ENCODE assay signal across 17 cellular contexts in the genomic region with DNA sequence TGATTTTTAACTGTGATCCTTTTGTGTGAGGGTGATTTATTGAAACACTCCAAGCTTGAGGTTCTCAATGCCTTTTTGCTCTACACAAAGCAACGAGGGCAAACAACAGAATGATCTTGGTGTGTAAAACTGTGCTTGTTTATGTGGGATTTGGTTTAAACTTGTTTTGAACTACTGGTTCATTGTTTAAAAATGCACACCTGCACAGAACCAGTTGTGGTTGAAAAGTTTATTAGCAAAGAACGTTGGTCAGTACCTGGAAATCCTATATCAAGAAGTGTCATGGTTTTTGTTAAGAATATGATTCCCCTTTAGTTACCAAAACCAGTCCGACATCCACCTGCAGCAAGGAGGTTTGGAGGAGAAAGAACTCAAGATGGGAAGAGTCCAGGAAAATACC.
A peak's percentile ranks its signal among the peaks of the same experiment; 100 is the strongest.
DNase-seq lines count a peak whose midpoint lies in the region; ATAC-seq and TF ChIP-seq lines count a peak whose summit lies in the region.
"Had no signal": no experiment of that assay in that cellular context is flagged by ENCODE, and none has a peak within 500 bp of the region (broad histone marks: within the 10 kb centered on the region; RNA-seq: fewer than 3 reads in every experiment).

No MANE protein-coding gene starts in this region.

- H3K27ac ChIP-seq in VCaP (peak overlapping the region; percentile 74), foreskin keratinocyte (no peak overlapping the region)
- H3K27ac ChIP-seq: 22Rv1, BLaER1, C4-2B had no signal

- no peaks in the 10 kb centered on the region for H3K4me1 ChIP-seq in foreskin keratinocyte
- H3K4me1 ChIP-seq: BLaER1, Caco-2, HAP-1 had no signal

- ATAC-seq in foreskin keratinocyte: peak; percentile 47
- ATAC-seq: CD8-positive, alpha-beta T cell had no signal

- no peaks in the 10 kb centered on the region for H3K27me3 ChIP-seq in foreskin keratinocyte
- H3K27me3 ChIP-seq: BLaER1 had no signal

- TF ChIP-seq CTCF in VCaP (conservative IDR thresholded peaks at IDR 0.05) (no peak), foreskin keratinocyte (conservative IDR thresholded peaks at IDR 0.05) (no peak)

- DNase-seq in NCI-H1417 (lab: John Stamatoyannopoulos, UW): peak in 2 of 3 experiments; percentile 2 to 3
- no peak for DNase-seq in NCI-H1417 treated with DMSO at 0.1 percent for 48 hours (lab: John Stamatoyannopoulos, UW)
- DNase-seq in foreskin keratinocyte: peak; percentile 46 to 82
- DNase-seq in activated T-cell treated with anti-CD3 and anti-CD28 coated beads, Interleukin-2, amount 50 U/mL, for 1 hour: no peak
- no peak for DNase-seq in SIG-M5 treated with dmso at 0.1 percent for 504 hours (lab: John Stamatoyannopoulos, UW; ENCODE audit: unreplicated experiment)
- no peak for DNase-seq in OCI-M2 (lab: John Stamatoyannopoulos, UW; ENCODE audit: unreplicated experiment)
- DNase-seq: Caco-2; CD4-positive, CD25-positive, alpha-beta regulatory T cell; CD8-positive, alpha-beta T cell; DMS153; DND-41; GOT3 had no signal

Comparison
In these comparisons a context has a peak if more than half of its experiments do, and no peak if none do; other contexts are left out.
1. DNase-seq: peak in NCI-H1417 (2 of 3) and foreskin keratinocyte (2 of 2); none in NCI-H1417 treated with DMSO at 0.1 percent for 48 hours (single experiment), activated T-cell treated with anti-CD3 and anti-CD28 coated beads, Interleukin-2, amount 50 U/mL, for 1 hour (single experiment), SIG-M5 treated with dmso at 0.1 percent for 504 hours (single experiment) and OCI-M2 (single experiment).